34 cellular contexts compared by ENCODE assay signal in genomic region chr11:133360860-133361688, GRCh38.
"Had no signal": no experiment of that assay in that cellular context is flagged by ENCODE, and none has a peak within 500 bp of the region (broad histone marks: within the 10 kb centered on the region; RNA-seq: fewer than 3 reads in every experiment).

No MANE protein-coding gene starts in this region.

- ATAC-seq: activated CD4-positive, alpha-beta T cell treated with anti-CD3 and anti-CD28 coated beads for 36 hours; activated CD8-positive, alpha-beta memory T cell treated with anti-CD3 and anti-CD28 coated beads, Interleukin-2, amount 10 ng/mL, durations not matched to agents 7 days and 5 days; activated CD8-positive, alpha-beta T cell treated with anti-CD3 and anti-CD28 coated beads, Interleukin-2, amount 10 ng/mL, durations not matched to agents 7 days and 5 days; activated naive CD4-positive, alpha-beta T cell treated with anti-CD3 and anti-CD28 coated beads, Interleukin-2, amount 50 U/mL, for 72 hours; effector memory CD8-positive, alpha-beta T cell; T-helper 17 cell had no signal

- H3K36me3 Mint-ChIP-seq: activated CD4-positive, alpha-beta memory T cell treated with anti-CD3 and anti-CD28 coated beads for 36 hours; activated CD8-positive, alpha-beta memory T cell treated with anti-CD3 and anti-CD28 coated beads, Interleukin-2, amount 10 ng/mL, durations not matched to agents 7 days and 5 days; activated naive CD4-positive, alpha-beta T cell treated with anti-CD3 and anti-CD28 coated beads, Interleukin-2, amount 10 ng/mL, durations not matched to agents 7 days and 5 days; activated naive CD8-positive, alpha-beta T cell treated with anti-CD3 and anti-CD28 coated beads, Interleukin-2, amount 10 ng/mL, durations not matched to agents 7 days and 5 days; brain had no signal

- H3K36me3 ChIP-seq: ascending aorta, breast epithelium, cardiac muscle cell, esophagus squamous epithelium had no signal

- DNase-seq: activated CD4-positive, alpha-beta memory T cell treated with anti-CD3 and anti-CD28 coated beads for 36 hours; activated CD4-positive, alpha-beta T cell treated with anti-CD3 and anti-CD28 coated beads for 36 hours; activated CD4-positive, alpha-beta T cell treated with anti-CD3 and anti-CD28 coated beads, Interleukin-2, amount 10 ng/mL, durations not matched to agents 24 days and 14 days; activated CD4-positive, CD25-positive, alpha-beta regulatory T cell; activated CD4-positive, CD25-positive, alpha-beta regulatory T cell treated with anti-CD3 and anti-CD28 coated beads, Interleukin-2, amount 50 U/mL, for 72 hours; activated CD8-positive, alpha-beta memory T cell treated with anti-CD3 and anti-CD28 coated beads, Interleukin-2, amount 10 ng/mL, durations not matched to agents 7 days and 5 days; activated CD8-positive, alpha-beta memory T cell treated with anti-CD3 and anti-CD28 coated beads, Interleukin-2, amount 50 U/mL, for 4 hours; activated CD8-positive, alpha-beta T cell treated with anti-CD3 and anti-CD28 coated beads, Interleukin-2, amount 10 ng/mL, durations not matched to agents 7 days and 5 days; activated effector memory CD4-positive, alpha-beta T cell treated with anti-CD3 and anti-CD28 coated beads, Interleukin-2, amount 50 U/mL, for 16 hours; activated naive CD4-positive, alpha-beta T cell treated with anti-CD3 and anti-CD28 coated beads, Interleukin-2, amount 10 ng/mL, durations not matched to agents 7 days and 5 days; activated naive CD8-positive, alpha-beta T cell treated with anti-CD3 and anti-CD28 coated beads, Interleukin-2, amount 10 ng/mL, durations not matched to agents 7 days and 5 days; activated T-cell treated with anti-CD3 and anti-CD28 coated beads, Interleukin-2, amount 50 U/mL, for 1 hour; activated T-cell treated with anti-CD3 and anti-CD28 coated beads, Interleukin-2, amount 50 U/mL, for 48 hours; central memory CD4-positive, alpha-beta T cell; cerebellar nuclear complex; dorsolateral prefrontal cortex; effector memory CD8-positive, alpha-beta T cell; erythroblast; esophagus squamous epithelium; foreskin melanocyte; head of caudate nucleus; T-helper 1 cell; T-helper 17 cell; T1000 had no signal

- H3K27me3 ChIP-seq: ascending aorta, breast epithelium, cardiac muscle cell, esophagus squamous epithelium had no signal

- H3K9me3 Mint-ChIP-seq: activated CD4-positive, alpha-beta memory T cell treated with anti-CD3 and anti-CD28 coated beads for 36 hours; activated CD4-positive, alpha-beta T cell treated with anti-CD3 and anti-CD28 coated beads, Interleukin-2, amount 10 ng/mL, durations not matched to agents 24 days and 14 days; activated T-helper 2 cell treated with anti-CD3 and anti-CD28 coated beads, Interferon-gamma antibody, Interleukin-2, Interleukin-4, amounts not matched to agents 10 μg/mL and 5 μg/mL and 100 μg/mL, durations not matched to agents 14 hours and 24 hours and 36 hours; brain; T-helper 2 cell treated with Interferon-gamma antibody and Interleukin-4, amounts not matched to agents 5 μg/mL and 100 μg/mL, for 36 hours had no signal

- H3K9me3 ChIP-seq: ascending aorta, breast epithelium, esophagus squamous epithelium had no signal

- H3K27ac Mint-ChIP-seq: activated CD4-positive, alpha-beta memory T cell treated with anti-CD3 and anti-CD28 coated beads for 36 hours; activated CD4-positive, alpha-beta T cell treated with anti-CD3 and anti-CD28 coated beads for 36 hours; activated CD4-positive, alpha-beta T cell treated with anti-CD3 and anti-CD28 coated beads, Interleukin-2, amount 10 ng/mL, durations not matched to agents 24 days and 14 days; activated CD8-positive, alpha-beta memory T cell treated with anti-CD3 and anti-CD28 coated beads, Interleukin-2, amount 10 ng/mL, durations not matched to agents 7 days and 5 days; activated CD8-positive, alpha-beta T cell treated with anti-CD3 and anti-CD28 coated beads, Interleukin-2, amount 10 ng/mL, durations not matched to agents 7 days and 5 days; activated naive CD4-positive, alpha-beta T cell treated with anti-CD3 and anti-CD28 coated beads, Interleukin-2, amount 10 ng/mL, durations not matched to agents 7 days and 5 days; activated naive CD4-positive, alpha-beta T cell treated with anti-CD3 and anti-CD28 coated beads, Interleukin-2, amount 50 U/mL, for 72 hours; activated naive CD8-positive, alpha-beta T cell treated with anti-CD3 and anti-CD28 coated beads, Interleukin-2, amount 10 ng/mL, durations not matched to agents 7 days and 5 days; activated T-helper 1 cell treated with anti-CD3 and anti-CD28 coated beads, Interleukin-12 subunit alpha, Interleukin-12 subunit beta, Interleukin-2, Interleukin-4 antibody, amounts not matched to agents 30 ng/mL and 10 ng/mL and 1 ng/mL, durations not matched to agents 14 hours and 24 hours and 36 hours; activated T-helper 2 cell treated with anti-CD3 and anti-CD28 coated beads, Interferon-gamma antibody, Interleukin-2, Interleukin-4, amounts not matched to agents 10 μg/mL and 5 μg/mL and 100 μg/mL, durations not matched to agents 14 hours and 24 hours and 36 hours; dendritic cell treated with granulocyte-macrophage colony-stimulating factor and Interleukin-4, amounts not matched to agents 40 ng/mL and 50 ng/mL, for 4 days; effector memory CD8-positive, alpha-beta T cell; T-helper 17 cell; T-helper 2 cell treated with Interferon-gamma antibody and Interleukin-4, amounts not matched to agents 5 μg/mL and 100 μg/mL, for 36 hours had no signal

- H3K4me3 ChIP-seq: ascending aorta, breast epithelium, cardiac muscle cell, coronary artery, dorsolateral prefrontal cortex, esophagus squamous epithelium had no signal

- H3K27ac ChIP-seq: ascending aorta, breast epithelium, cardiac muscle cell, coronary artery, esophagus squamous epithelium had no signal

- H3K27me3 Mint-ChIP-seq: activated CD4-positive, alpha-beta memory T cell treated with anti-CD3 and anti-CD28 coated beads for 36 hours; activated CD4-positive, alpha-beta T cell treated with anti-CD3 and anti-CD28 coated beads for 36 hours; activated CD4-positive, alpha-beta T cell treated with anti-CD3 and anti-CD28 coated beads, Interleukin-2, amount 10 ng/mL, durations not matched to agents 24 days and 14 days; activated CD8-positive, alpha-beta memory T cell treated with anti-CD3 and anti-CD28 coated beads, Interleukin-2, amount 10 ng/mL, durations not matched to agents 7 days and 5 days; activated naive CD4-positive, alpha-beta T cell treated with anti-CD3 and anti-CD28 coated beads, Interleukin-2, amount 10 ng/mL, durations not matched to agents 7 days and 5 days; activated naive CD8-positive, alpha-beta T cell treated with anti-CD3 and anti-CD28 coated beads, Interleukin-2, amount 10 ng/mL, durations not matched to agents 7 days and 5 days; dendritic cell treated with granulocyte-macrophage colony-stimulating factor and Interleukin-4, amounts not matched to agents 40 ng/mL and 50 ng/mL, for 4 days; effector memory CD8-positive, alpha-beta T cell; T-helper 17 cell had no signal

- H3K4me3 Mint-ChIP-seq: activated CD4-positive, alpha-beta memory T cell treated with anti-CD3 and anti-CD28 coated beads for 36 hours; activated CD4-positive, alpha-beta T cell treated with anti-CD3 and anti-CD28 coated beads for 36 hours; activated CD4-positive, alpha-beta T cell treated with anti-CD3 and anti-CD28 coated beads, Interleukin-2, amount 10 ng/mL, durations not matched to agents 24 days and 14 days; activated CD8-positive, alpha-beta memory T cell treated with anti-CD3 and anti-CD28 coated beads, Interleukin-2, amount 10 ng/mL, durations not matched to agents 7 days and 5 days; activated CD8-positive, alpha-beta T cell treated with anti-CD3 and anti-CD28 coated beads, Interleukin-2, amount 10 ng/mL, durations not matched to agents 7 days and 5 days; activated naive CD4-positive, alpha-beta T cell treated with anti-CD3 and anti-CD28 coated beads, Interleukin-2, amount 10 ng/mL, durations not matched to agents 7 days and 5 days; activated naive CD8-positive, alpha-beta T cell treated with anti-CD3 and anti-CD28 coated beads, Interleukin-2, amount 10 ng/mL, durations not matched to agents 7 days and 5 days; activated T-helper 1 cell treated with anti-CD3 and anti-CD28 coated beads, Interleukin-12 subunit alpha, Interleukin-12 subunit beta, Interleukin-2, Interleukin-4 antibody, amounts not matched to agents 30 ng/mL and 10 ng/mL and 1 ng/mL, durations not matched to agents 14 hours and 24 hours and 36 hours; brain; dendritic cell treated with granulocyte-macrophage colony-stimulating factor and Interleukin-4, amounts not matched to agents 40 ng/mL and 50 ng/mL, for 4 days; effector memory CD8-positive, alpha-beta T cell; T-helper 17 cell; T-helper 2 cell treated with Interferon-gamma antibody and Interleukin-4, amounts not matched to agents 5 μg/mL and 100 μg/mL, for 36 hours had no signal

- H3K4me1 ChIP-seq: ascending aorta, breast epithelium, esophagus squamous epithelium had no signal

- H3K4me1 Mint-ChIP-seq: activated CD4-positive, alpha-beta T cell treated with anti-CD3 and anti-CD28 coated beads for 36 hours; activated CD4-positive, alpha-beta T cell treated with anti-CD3 and anti-CD28 coated beads, Interleukin-2, amount 10 ng/mL, durations not matched to agents 24 days and 14 days; activated CD8-positive, alpha-beta memory T cell treated with anti-CD3 and anti-CD28 coated beads, Interleukin-2, amount 10 ng/mL, durations not matched to agents 7 days and 5 days; activated naive CD4-positive, alpha-beta T cell treated with anti-CD3 and anti-CD28 coated beads, Interleukin-2, amount 10 ng/mL, durations not matched to agents 7 days and 5 days; activated naive CD8-positive, alpha-beta T cell treated with anti-CD3 and anti-CD28 coated beads, Interleukin-2, amount 10 ng/mL, durations not matched to agents 7 days and 5 days; T-helper 17 cell had no signal
